ENCODE assay signal across 15 cellular contexts in the genomic region with DNA sequence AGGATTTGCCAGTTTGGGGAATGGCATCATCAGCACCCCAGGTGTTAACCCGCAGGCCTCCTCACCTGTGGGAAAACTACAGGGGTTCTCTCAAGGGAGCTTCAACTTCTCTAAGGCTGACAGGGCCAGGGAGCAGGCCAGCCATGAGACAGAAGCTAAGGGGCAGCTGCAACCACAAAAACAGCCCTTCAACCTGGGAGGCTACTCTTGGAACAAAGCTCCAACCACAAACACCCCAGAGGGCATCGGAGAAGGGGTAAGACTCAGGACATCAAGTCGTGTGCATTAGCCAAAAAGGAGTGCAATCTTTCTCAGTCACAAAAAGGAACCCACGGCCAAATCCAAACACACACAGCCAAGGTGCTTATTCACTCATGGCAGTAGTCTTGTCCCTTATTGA.
DNase-seq lines count a peak whose midpoint lies in the region; ATAC-seq lines count a peak whose summit lies in the region.
"Had no signal": no experiment of that assay in that cellular context is flagged by ENCODE, and none has a peak within 500 bp of the region (broad histone marks: within the 10 kb centered on the region; RNA-seq: fewer than 3 reads in every experiment).

No MANE protein-coding gene starts in this region.

- no peaks in the 10 kb centered on the region for H3K9me3 Mint-ChIP-seq in activated T-helper 17 cell treated with anti-CD3 and anti-CD28 coated beads, Interleukin-2, amount 50 U/mL, for 72 hours

- peak overlapping the region; percentile 22 for H3K4me3 Mint-ChIP-seq in activated T-helper 17 cell treated with anti-CD3 and anti-CD28 coated beads, Interleukin-2, amount 50 U/mL, for 72 hours
- H3K4me3 Mint-ChIP-seq: T-helper 17 cell had no signal

- H3K4me1 Mint-ChIP-seq in activated T-helper 17 cell treated with anti-CD3 and anti-CD28 coated beads, Interleukin-2, amount 50 U/mL, for 72 hours = peaks cover 18% of the 10 kb centered on the region

- no peak overlapping the region for H3K27ac Mint-ChIP-seq in activated T-helper 17 cell treated with anti-CD3 and anti-CD28 coated beads, Interleukin-2, amount 50 U/mL, for 72 hours
- H3K27ac Mint-ChIP-seq: T-helper 17 cell had no signal

- H3K36me3 Mint-ChIP-seq in activated T-helper 17 cell treated with anti-CD3 and anti-CD28 coated beads, Interleukin-2, amount 50 U/mL, for 72 hours (ENCODE audit: low read depth) = no peaks in the 10 kb centered on the region

- no peak for ATAC-seq in activated T-helper 17 cell treated with anti-CD3 and anti-CD28 coated beads, Interleukin-2, amount 50 U/mL, for 72 hours (replicated peaks)
- ATAC-seq in HG03378 (IDR thresholded peaks at IDR 0.05; ENCODE audit: unreplicated experiment) (no peak), GM21515 (IDR thresholded peaks at IDR 0.05; ENCODE audit: unreplicated experiment) (no peak)
- ATAC-seq: T-helper 17 cell had no signal

- no peaks in the 10 kb centered on the region for H3K27me3 Mint-ChIP-seq in activated T-helper 17 cell treated with anti-CD3 and anti-CD28 coated beads, Interleukin-2, amount 50 U/mL, for 72 hours
- H3K27me3 Mint-ChIP-seq: T-helper 17 cell had no signal

- DNase-seq in NCI-H1417 (lab: John Stamatoyannopoulos, UW) (peak; percentile 37 to 68 (median 43)), NCI-H1417 treated with DMSO at 0.1 percent for 48 hours (lab: John Stamatoyannopoulos, UW) (no peak), NCI-H2107 (lab: John Stamatoyannopoulos, UW) (peak; percentile 42), NCI-H526 treated with DMSO at 0.1 percent for 48 hours (lab: John Stamatoyannopoulos, UW) (no peak)
- no peak for DNase-seq in activated CD8-positive, alpha-beta memory T cell treated with anti-CD3 and anti-CD28 coated beads for 24 hours
- DNase-seq: AML-193, GOT3, NCI-H1436 treated with DMSO at 0.1 percent for 48 hours, NCI-H2029 treated with DMSO at 0.1 percent for 48 hours, NCI-H446 treated with DMSO at 0.1 percent for 48 hours, NCI-H774, T-helper 17 cell had no signal

Comparison
In these comparisons a context has a peak if more than half of its experiments do, and no peak if none do; other contexts are left out.
1. DNase-seq: peak in NCI-H1417 (3 of 3) and NCI-H2107 (single experiment); none in NCI-H1417 treated with DMSO at 0.1 percent for 48 hours (single experiment), NCI-H526 treated with DMSO at 0.1 percent for 48 hours (single experiment) and activated CD8-positive, alpha-beta memory T cell treated with anti-CD3 and anti-CD28 coated beads for 24 hours (single experiment).